9 cellular contexts compared by ENCODE assay signal in the genomic region with DNA sequence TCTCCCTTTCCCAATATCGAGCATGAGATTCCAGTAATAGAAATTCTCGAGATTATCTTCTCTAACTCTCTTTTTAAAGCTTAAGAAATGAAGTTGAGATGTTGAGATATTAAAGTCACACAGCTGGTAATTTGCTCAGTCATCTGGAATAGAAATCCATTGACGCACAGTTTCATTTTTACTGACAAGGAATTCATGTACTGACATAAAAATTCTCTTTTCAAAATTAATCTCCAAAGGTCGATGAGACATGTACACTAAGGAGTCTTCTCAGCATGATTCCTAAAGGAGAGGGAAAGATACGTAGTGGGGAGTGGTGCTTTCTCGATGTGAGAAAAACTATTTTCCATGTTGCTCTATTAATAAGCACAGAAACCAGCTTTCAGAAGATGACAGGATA.
"Had no signal": no experiment of that assay in that cellular context is flagged by ENCODE, and none has a peak within 500 bp of the region (broad histone marks: within the 10 kb centered on the region; RNA-seq: fewer than 3 reads in every experiment).

No MANE protein-coding gene starts in this region.

- H3K36me3 ChIP-seq: HAP-1 had no signal

- H3K27ac ChIP-seq: GM23248 had no signal

- H2AFZ ChIP-seq: GM23248, GM23338 had no signal

- H3K4me1 Mint-ChIP-seq: GM23338, H9 had no signal

- H3K9me3 ChIP-seq: HAP-1 had no signal

- ATAC-seq: GM23338, HCT116 had no signal

- H3K9ac ChIP-seq: GM23248 had no signal

- H3K4me3 Mint-ChIP-seq: GM23338, H9, HFFc6 had no signal

- H3K4me2 ChIP-seq: GM23338 had no signal

- H3K4me3 ChIP-seq: GM23248, GM23338, HAP-1 had no signal

- H3K4me1 ChIP-seq: HAP-1 had no signal

- H3K9me3 Mint-ChIP-seq: GM23338, H9, HFFc6 had no signal

- DNase-seq: GM23248, GOT3, H7, H9, HCEC 1CT, HFFc6 had no signal
